Comparison of ENCODE assay signal across 23 cellular contexts in genomic region chr3:123445702-123446101, GRCh38. TPM values are rescaled to one million over a fixed set of nuclear protein-coding genes. Genes with fewer than 3 reads are reported as not detected.
DNase-seq lines count a peak whose midpoint lies in the region; ATAC-seq and TF ChIP-seq lines count a peak whose summit lies in the region.
"Had no signal": no experiment of that assay in that cellular context is flagged by ENCODE, and none has a peak within 500 bp of the region (broad histone marks: within the 10 kb centered on the region; RNA-seq: fewer than 3 reads in every experiment).

No MANE protein-coding gene starts in this region.

- in situ Hi-C loops in mammary epithelial cell (cut with MboI; ENCODE audit: low sequenced_read_pairs in 2 of 2), result no loop called here

- H2AFZ ChIP-seq in mammary epithelial cell (ENCODE audit: low read depth, low read length), result no peak overlapping the region

- H3K4me3 Mint-ChIP-seq in osteocyte (ENCODE audit: unreplicated experiment) (peak overlapping the region; percentile 1), type B pancreatic cell (peak overlapping the region; percentile 81)
- H3K4me3 Mint-ChIP-seq: HFFc6, WTC11 had no signal

- H3K4me2 ChIP-seq in mammary epithelial cell (ENCODE audit: insufficient read depth, low read depth, low read length), result no peak overlapping the region

- no peaks in the 10 kb centered on the region for H3K9me3 Mint-ChIP-seq in osteocyte (ENCODE audit: unreplicated experiment)
- no peaks in the 10 kb centered on the region for H3K9me3 Mint-ChIP-seq in type B pancreatic cell
- H3K9me3 Mint-ChIP-seq: HFFc6; T-helper 2 cell treated with Interferon-gamma antibody and Interleukin-4, amounts not matched to agents 5 μg/mL and 100 μg/mL, for 36 hours; WTC11 had no signal

- peaks cover 0 to 4% of the 10 kb centered on the region in 2 donors for H3K27me3 ChIP-seq in breast epithelium
- H3K27me3 ChIP-seq in mammary epithelial cell (ENCODE audit: insufficient read depth, low read length), result peaks cover 29% of the 10 kb centered on the region
- H3K27me3 ChIP-seq in gastroesophageal sphincter, result peaks cover 25% of the 10 kb centered on the region

- CTCF ChIA-PET in mammary epithelial cell (lab: Charles Lee; ENCODE audit: low non-redundant PET), result no interaction called here

- H3K36me3 Mint-ChIP-seq in osteocyte (ENCODE audit: unreplicated experiment) (peaks cover 3% of the 10 kb centered on the region), type B pancreatic cell (peaks cover 5% of the 10 kb centered on the region)
- H3K36me3 Mint-ChIP-seq: WTC11 had no signal

- peak overlapping the region; percentile 26 to 78 (median 68) for H3K4me3 ChIP-seq in breast epithelium
- no peak overlapping the region for H3K4me3 ChIP-seq in mammary epithelial cell (replicated peaks in 1 of 3; ENCODE audit: insufficient read depth in 1 of 3, low read depth in 2 of 3, low read length in 3 of 3)
- H3K4me3 ChIP-seq in gastroesophageal sphincter, result peak overlapping the region; percentile 81 to 91

- H3K9me3 ChIP-seq in breast epithelium (no peaks in the 10 kb centered on the region), mammary epithelial cell (replicated peaks; ENCODE audit: insufficient read depth, low read length) (no peaks in the 10 kb centered on the region), gastroesophageal sphincter (no peaks in the 10 kb centered on the region)

- H3K27me3 Mint-ChIP-seq in osteocyte (ENCODE audit: unreplicated experiment) (peaks cover 41% of the 10 kb centered on the region), type B pancreatic cell (peaks cover 46% of the 10 kb centered on the region)

- BruUV-seq in mammary epithelial cell (replicated peaks; lab: Mats Ljungman, UMichigan), result no TSS peak

- no peaks in the 10 kb centered on the region for H3K79me2 ChIP-seq in mammary epithelial cell (ENCODE audit: insufficient read depth, low read length)

- no peak overlapping the region for H3K9ac ChIP-seq in mammary epithelial cell (ENCODE audit: insufficient read depth, low read length)

- dilution Hi-C loops in mammary epithelial cell (cut with HindIII; ENCODE audit: low sequenced_read_pairs), result no loop called here

- intact Hi-C loops in breast epithelium (cut with DNase I; ENCODE audit: low total_unique reads), result no loop called here
- intact Hi-C loops in mammary epithelial cell (cut with micrococcal nuclease), result loop anchor here (5.0 kb wide), 1 partner anchor 42 kb away; no protein-coding TSS in a partner anchor

- 8% methylated on average over 2 of the region's 2 CpGs for WGBS in mammary epithelial cell (ENCODE audit: low coverage, missing lambda C conversion rate)
- WGBS in gastroesophageal sphincter (ENCODE audit: low coverage in 1 of 2), 2 donors, result 15 to 37% methylated on average over 2 of the region's 2 CpGs

- H3K27ac ChIP-seq in breast epithelium, result no peak overlapping the region
- H3K27ac ChIP-seq in mammary epithelial cell (ENCODE audit: insufficient read depth, low read depth, low read length), result no peak overlapping the region
- peak overlapping the region; percentile 93 to 98 (median 96) for H3K27ac ChIP-seq in gastroesophageal sphincter
- H3K27ac ChIP-seq: 22Rv1, HL-60 had no signal

- H4K20me1 ChIP-seq in mammary epithelial cell (ENCODE audit: insufficient read depth, low read length), result peaks cover 2% of the 10 kb centered on the region

- DNase-seq in breast epithelium (ENCODE audit: low spot score in 2 of 2), result no peak
- no peak for DNase-seq in mammary epithelial cell
- DNase-seq in osteocyte (ENCODE audit: extremely low spot score, unreplicated experiment), result no peak
- no peak for DNase-seq in type B pancreatic cell (ENCODE audit: extremely low spot score, unreplicated experiment)
- DNase-seq in superior temporal gyrus (ENCODE audit: extremely low spot score), result no peak
- DNase-seq: activated CD4-positive, alpha-beta T cell treated with anti-CD3 and anti-CD28 coated beads, Interleukin-2, amount 50 U/mL, for 48 hours; activated naive CD4-positive, alpha-beta T cell treated with Interleukin-2 at 50 U/mL for 16 hours; anterior cingulate cortex; cortex of kidney; EL; HFFc6; hippocampal formation; mesenchymal stem cell; NCI-H774; stimulated activated CD4-positive, alpha-beta T cell treated with anti-CD3 and anti-CD28 coated beads, Interleukin-4, amount 100 ng/mL, for 1 hour had no signal

- ATAC-seq in gastroesophageal sphincter (no peak), GM21447 (IDR thresholded peaks at IDR 0.05; ENCODE audit: unreplicated experiment) (no peak), GM21717 (IDR thresholded peaks at IDR 0.05; ENCODE audit: unreplicated experiment) (no peak)
- ATAC-seq: WTC11 had no signal

- H3K27ac Mint-ChIP-seq in osteocyte (ENCODE audit: unreplicated experiment) (no peak overlapping the region), type B pancreatic cell (peak overlapping the region; percentile 24)
- H3K27ac Mint-ChIP-seq: HFFc6; T-helper 2 cell treated with Interferon-gamma antibody and Interleukin-4, amounts not matched to agents 5 μg/mL and 100 μg/mL, for 36 hours; WTC11 had no signal

- H3K4me1 Mint-ChIP-seq in osteocyte (ENCODE audit: unreplicated experiment), result peaks cover 13% of the 10 kb centered on the region
- H3K4me1 Mint-ChIP-seq in type B pancreatic cell (ENCODE audit: unreplicated experiment), result peaks cover 24% of the 10 kb centered on the region

- H3K36me3 ChIP-seq in breast epithelium (no peaks in the 10 kb centered on the region), mammary epithelial cell (ENCODE audit: insufficient read depth, low read length) (no peaks in the 10 kb centered on the region), gastroesophageal sphincter (no peaks in the 10 kb centered on the region)

- TF ChIP-seq POLR2A in breast epithelium (IDR thresholded peaks at IDR 0.05) (no peak), gastroesophageal sphincter (IDR thresholded peaks at IDR 0.05) (no peak)

- no peak for TF ChIP-seq CTCF in breast epithelium (IDR thresholded peaks at IDR 0.05)
- no peak for TF ChIP-seq CTCF in mammary epithelial cell (conservative IDR thresholded peaks at IDR 0.05 in 1 of 2, IDR thresholded peaks at IDR 0.05 in 1 of 2; ENCODE audit: extremely low read depth in 1 of 2, insufficient read depth in 1 of 2, low read depth in 1 of 2, low read length in 2 of 2)
- TF ChIP-seq CTCF in gastroesophageal sphincter (IDR thresholded peaks at IDR 0.05), result no peak
- TF ChIP-seq CTCF in osteocyte (IDR thresholded peaks at IDR 0.05), result no peak
- no peak for TF ChIP-seq CTCF in type B pancreatic cell (conservative IDR thresholded peaks at IDR 0.05)

- H3K4me1 ChIP-seq in breast epithelium, result no peaks in the 10 kb centered on the region
- peaks cover 8% of the 10 kb centered on the region for H3K4me1 ChIP-seq in mammary epithelial cell (ENCODE audit: insufficient read depth, low read length)
- peaks cover 0 to 74% (median 2%) of the 10 kb centered on the region in 3 donors for H3K4me1 ChIP-seq in gastroesophageal sphincter

- TF ChIP-seq EP300 in gastroesophageal sphincter (IDR thresholded peaks at IDR 0.05), result no peak

RNA-seq across cellular contexts. Expression of gene ADCY5, which starts 3.2 kb away (rescaled TPM):
- total RNA-seq in breast epithelium (10 to 100 TPM; 10.1 to 32.5 (median 11.5) TPM), mammary epithelial cell (under 1 TPM in 1 of 2 donors, not detected in 1; 0.67 TPM), gastroesophageal sphincter (100 to 1,000 TPM; 119 to 251 (median 185) TPM), osteocyte (10.6 and 15.3 TPM in 2 replicates), type B pancreatic cell (ENCODE audit: low replicate concordance) (4.0 and 9.1 TPM in 2 replicates)
- polyA plus RNA-seq in mammary epithelial cell, result 0.06 TPM
- polyA minus RNA-seq in mammary epithelial cell, result not detected
- total RNA-seq: M059J had no signal

Comparison
In these comparisons a context has a peak if more than half of its experiments do, and no peak if none do; other contexts are left out.
1. H3K4me3 ChIP-seq: peak in breast epithelium (3 of 3) and gastroesophageal sphincter (2 of 2); none in mammary epithelial cell (0 of 3).
2. H3K27ac ChIP-seq: peak in gastroesophageal sphincter (4 of 4); none in breast epithelium (0 of 2) and mammary epithelial cell (single experiment).